ENCODE assay signal across 28 cellular contexts in genomic region chr10:33026422-33026821, GRCh38.
DNase-seq lines count a peak whose midpoint lies in the region; ATAC-seq, FAIRE-seq and TF ChIP-seq lines count a peak whose summit lies in the region.
"Had no signal": no experiment of that assay in that cellular context is flagged by ENCODE, and none has a peak within 500 bp of the region (broad histone marks: within the 10 kb centered on the region; RNA-seq: fewer than 3 reads in every experiment).

No MANE protein-coding gene starts in this region.

- H3K79me2 ChIP-seq in GM23338 (replicated peaks; ENCODE audit: insufficient read depth) (no peaks in the 10 kb centered on the region), endothelial cell of umbilical vein (ENCODE audit: control insufficient read depth, insufficient read depth, low read length) (no peaks in the 10 kb centered on the region)

- H3K4me2 ChIP-seq in GM23338, result peak overlapping the region; percentile 13; the same call in 1 of the 2 replicates
- H3K4me2 ChIP-seq in endothelial cell of umbilical vein (ENCODE audit: insufficient read depth, low read length), result no peak overlapping the region
- H3K4me2 ChIP-seq: PC-9 had no signal

- H4K20me1 ChIP-seq in GM23338 (replicated peaks; ENCODE audit: insufficient read depth) (no peaks in the 10 kb centered on the region), endothelial cell of umbilical vein (replicated peaks; ENCODE audit: control insufficient read depth, extremely low read depth, insufficient read depth, low read length) (no peaks in the 10 kb centered on the region)

- H3K27me3 Mint-ChIP-seq in GM23338 (ENCODE audit: insufficient read depth, low read depth, poor library complexity), result peaks cover 2% of the 10 kb centered on the region
- no peaks in the 10 kb centered on the region for H3K27me3 Mint-ChIP-seq in stimulated activated memory B cell treated with anti-CD40 and anti-IgM and Interleukin-4, amounts not matched to agents 10 μg/mL and 1 μg/mL and 100 μg/mL, for 72 hours

- no peaks in the 10 kb centered on the region; the same call in 1 of the 3 replicates for H3K9me3 Mint-ChIP-seq in GM23338
- H3K9me3 Mint-ChIP-seq in stimulated activated memory B cell treated with anti-CD40 and anti-IgM and Interleukin-4, amounts not matched to agents 10 μg/mL and 1 μg/mL and 100 μg/mL, for 72 hours, result peaks cover 3% of the 10 kb centered on the region
- H3K9me3 Mint-ChIP-seq: immature natural killer cell; mesothelial cell of epicardium; naive thymus-derived CD8-positive, alpha-beta T cell had no signal

- H3K9me3 ChIP-seq in RWPE2 (ENCODE audit: severe bottlenecking) (peaks cover 2% of the 10 kb centered on the region), endothelial cell of umbilical vein (replicated peaks; ENCODE audit: control insufficient read depth, insufficient read depth, low read length) (no peaks in the 10 kb centered on the region)
- H3K9me3 ChIP-seq: left lung, upper lobe of right lung had no signal

- peak; percentile 43 for FAIRE-seq in endothelial cell of umbilical vein (lab: Jason Lieb, UNC)
- FAIRE-seq: endometrium, GM12892 had no signal

- no peak for TF ChIP-seq POLR2A in endothelial cell of umbilical vein (IDR thresholded peaks at IDR 0.05; ENCODE audit: low read depth, low read length)

- POLR2A ChIA-PET in endothelial cell of umbilical vein (lab: Charles Lee) (no interaction called here), HEK293T (lab: Yijun Ruan, JAX) (no interaction called here)

- H3K4me1 Mint-ChIP-seq in GM23338, result peaks cover 18% of the 10 kb centered on the region
- peaks cover 34% of the 10 kb centered on the region for H3K4me1 Mint-ChIP-seq in stimulated activated memory B cell treated with anti-CD40 and anti-IgM and Interleukin-4, amounts not matched to agents 10 μg/mL and 1 μg/mL and 100 μg/mL, for 72 hours
- H3K4me1 Mint-ChIP-seq: CD14-positive monocyte had no signal

- no peak overlapping the region for H3K4me3 Mint-ChIP-seq in GM23338
- H3K4me3 Mint-ChIP-seq in stimulated activated memory B cell treated with anti-CD40 and anti-IgM and Interleukin-4, amounts not matched to agents 10 μg/mL and 1 μg/mL and 100 μg/mL, for 72 hours, result no peak overlapping the region
- H3K4me3 Mint-ChIP-seq: CD14-positive monocyte, mesothelial cell of epicardium had no signal

- no peak for ATAC-seq in GM23338
- ATAC-seq in RWPE2 (ENCODE audit: low read depth), result no peak
- no peak for ATAC-seq in stimulated activated memory B cell treated with anti-CD40 and anti-IgM and Interleukin-4, amounts not matched to agents 10 μg/mL and 1 μg/mL and 100 μg/mL, for 72 hours
- ATAC-seq in GM18873 (IDR thresholded peaks at IDR 0.05; ENCODE audit: low FRiP score, unreplicated experiment), result no peak
- ATAC-seq: left lung; naive thymus-derived CD8-positive, alpha-beta T cell; upper lobe of right lung had no signal

- H3K9ac ChIP-seq in endothelial cell of umbilical vein (replicated peaks; ENCODE audit: extremely low read depth, insufficient read depth, low read length), result no peak overlapping the region
- H3K9ac ChIP-seq: GM23248 had no signal

- TF ChIP-seq CTCF in GM23338 (conservative IDR thresholded peaks at IDR 0.05; ENCODE audit: low read depth in 2 of 2), result no peak
- TF ChIP-seq CTCF in RWPE2 (IDR thresholded peaks at IDR 0.05; ENCODE audit: poor library complexity, severe bottlenecking), result no peak
- TF ChIP-seq CTCF in endothelial cell of umbilical vein (IDR thresholded peaks at IDR 0.05; ENCODE audit: extremely low read depth in 1 of 2, insufficient read depth in 1 of 2, low read depth in 1 of 2, low read length in 2 of 2), result no peak

- peaks cover 11% of the 10 kb centered on the region for H3K9me2 ChIP-seq in GM23338 (ENCODE audit: insufficient read depth)

- CTCF ChIA-PET in endothelial cell of umbilical vein (lab: Charles Lee) (interaction anchor here (2.1 kb wide), 1 partner anchor 18 kb away, joined by 7 read pairs; no protein-coding TSS in a partner anchor), HEK293T (lab: Yijun Ruan, JAX) (interaction anchor here (0.7 kb wide), 1 partner anchor 17 kb away, joined by 3 read pairs; no protein-coding TSS in a partner anchor)

- peaks cover 18% of the 10 kb centered on the region for H3K4me1 ChIP-seq in GM23338 (ENCODE audit: insufficient read depth)
- peaks cover 28% of the 10 kb centered on the region for H3K4me1 ChIP-seq in RWPE2 (ENCODE audit: insufficient read depth, poor library complexity, severe bottlenecking)
- no peaks in the 10 kb centered on the region for H3K4me1 ChIP-seq in endothelial cell of umbilical vein (ENCODE audit: control insufficient read depth, extremely low read depth, insufficient read depth, low read length)
- H3K4me1 ChIP-seq: left lung, upper lobe of right lung had no signal

- H3K27ac Mint-ChIP-seq in GM23338, result no peak overlapping the region; the same call in 1 of the 2 replicates
- peak overlapping the region; percentile 44 for H3K27ac Mint-ChIP-seq in stimulated activated memory B cell treated with anti-CD40 and anti-IgM and Interleukin-4, amounts not matched to agents 10 μg/mL and 1 μg/mL and 100 μg/mL, for 72 hours
- H3K27ac Mint-ChIP-seq: CD14-positive monocyte, mesothelial cell of epicardium had no signal

- H3K27me3 ChIP-seq in GM23338 (ENCODE audit: insufficient read depth) (no peaks in the 10 kb centered on the region), RWPE2 (ENCODE audit: insufficient read depth, poor library complexity, severe bottlenecking) (no peaks in the 10 kb centered on the region), endothelial cell of umbilical vein (ENCODE audit: control insufficient read depth in 2 of 2, insufficient read depth in 2 of 2, low read length in 2 of 2) (no peaks in the 10 kb centered on the region)
- H3K27me3 ChIP-seq: left lung, upper lobe of right lung had no signal

- intact Hi-C loops in endothelial cell of umbilical vein (cut with micrococcal nuclease), result no loop called here

- no peaks in the 10 kb centered on the region for H3K9me1 ChIP-seq in endothelial cell of umbilical vein (replicated peaks; ENCODE audit: control insufficient read depth, extremely low read depth, insufficient read depth, low read length)

- H3K36me3 ChIP-seq in GM23338 (ENCODE audit: insufficient read depth), result no peaks in the 10 kb centered on the region
- no peaks in the 10 kb centered on the region for H3K36me3 ChIP-seq in RWPE2 (ENCODE audit: low read depth)
- H3K36me3 ChIP-seq in endothelial cell of umbilical vein (ENCODE audit: control insufficient read depth in 2 of 2, extremely low read depth in 1 of 2, insufficient read depth in 2 of 2, low read length in 2 of 2), result no peaks in the 10 kb centered on the region
- H3K36me3 ChIP-seq: left lung, upper lobe of right lung had no signal

- H3K36me3 Mint-ChIP-seq in GM23338 (ENCODE audit: low read depth), result no peaks in the 10 kb centered on the region
- H3K36me3 Mint-ChIP-seq in stimulated activated memory B cell treated with anti-CD40 and anti-IgM and Interleukin-4, amounts not matched to agents 10 μg/mL and 1 μg/mL and 100 μg/mL, for 72 hours, result no peaks in the 10 kb centered on the region
- H3K36me3 Mint-ChIP-seq: CD14-positive monocyte; immature natural killer cell; mesothelial cell of epicardium; naive thymus-derived CD8-positive, alpha-beta T cell had no signal

- no TSS peak for BruUV-seq in endothelial cell of umbilical vein (replicated peaks; lab: Mats Ljungman, UMichigan)

- dilution Hi-C loops in endothelial cell of umbilical vein (cut with MboI; ENCODE audit: extremely low pct_ligation_motif_present, low sequenced_read_pairs), result no loop called here

- H3K27ac ChIP-seq in GM23338 (ENCODE audit: low read depth), result peak overlapping the region; percentile 34
- H3K27ac ChIP-seq in RWPE2 (ENCODE audit: poor library complexity, severe bottlenecking), result peak overlapping the region; percentile 25
- H3K27ac ChIP-seq in endothelial cell of umbilical vein (ENCODE audit: insufficient read depth, low read depth, low read length), result no peak overlapping the region
- H3K27ac ChIP-seq: GM23248, HL-60, left lung, PC-9, upper lobe of right lung had no signal

- no peaks in the 10 kb centered on the region for H3F3A ChIP-seq in GM23338 (replicated peaks; ENCODE audit: low read depth)

- H2AFZ ChIP-seq in GM23338, result no peak overlapping the region
- H2AFZ ChIP-seq in endothelial cell of umbilical vein (ENCODE audit: low read depth, low read length), result no peak overlapping the region
- H2AFZ ChIP-seq: GM23248, PC-9 had no signal

- H3K4me3 ChIP-seq in GM23338 (no peak overlapping the region), RWPE2 (ENCODE audit: severe bottlenecking) (no peak overlapping the region), endothelial cell of umbilical vein (replicated peaks in 1 of 3; ENCODE audit: insufficient read depth in 1 of 3, low read depth in 1 of 3, low read length in 3 of 3) (no peak overlapping the region)
- H3K4me3 ChIP-seq: GM23248, left lung, PC-9, skin epidermis, upper lobe of right lung had no signal

- DNase-seq in GM23338 (ENCODE audit: low spot score), result peak; percentile 32
- no peak for DNase-seq in RWPE2 (ENCODE audit: low spot score)
- DNase-seq in endothelial cell of umbilical vein (ENCODE audit: low read depth, low spot score), result no peak
- DNase-seq in HEK293T (ENCODE audit: extremely low spot score), result no peak
- no peak for DNase-seq in ureter (ENCODE audit: low spot score)
- DNase-seq: activated CD4-positive, alpha-beta T cell treated with anti-CD3 and anti-CD28 coated beads, Interleukin-2, amount 50 U/mL, for 1 hour; activated naive CD4-positive, alpha-beta T cell treated with Interleukin-2 at 50 U/mL for 16 hours; activated T-cell treated with anti-CD3 and anti-CD28 coated beads, Interleukin-2, amount 50 U/mL, for 48 hours; GM23248; hippocampal formation; immature natural killer cell; Kasumi-1; left lung; naive thymus-derived CD8-positive, alpha-beta T cell; NCI-H2171; NCI-H524; PC-9; SIG-M5; SW 1271; upper lobe of right lung had no signal

TF ChIP-seq in endothelial cell of umbilical vein, 7 proteins besides CTCF, POLR2A, EP300 and RAD21 (continues in another document):
- TF ChIP-seq FOS (IDR thresholded peaks at IDR 0.05; ENCODE audit: borderline replicate concordance, insufficient read depth, low read length) (no peak), JUN (IDR thresholded peaks at IDR 0.05; ENCODE audit: borderline replicate concordance, insufficient read depth, insufficient read length, low read depth) (no peak), POLR2AphosphoS5 (IDR thresholded peaks at IDR 0.05; ENCODE audit: insufficient read depth, low read depth, low read length) (no peak), EZH2 (IDR thresholded peaks at IDR 0.05; ENCODE audit: borderline replicate concordance, low read depth, low read length, severe bottlenecking) (no peak)

TF ChIP-seq in HEK293T, 16 proteins besides CTCF, POLR2A, EP300 and RAD21:
- TF ChIP-seq ZNF384 (IDR thresholded peaks at IDR 0.05) (no peak), CTBP1 (IDR thresholded peaks at IDR 0.05; ENCODE audit: borderline replicate concordance) (no peak), ARNT (IDR thresholded peaks at IDR 0.05) (no peak), NFRKB (IDR thresholded peaks at IDR 0.05) (no peak), FOXM1 (IDR thresholded peaks at IDR 0.05; ENCODE audit: borderline replicate concordance) (no peak), SP1 (IDR thresholded peaks at IDR 0.05) (no peak), ELF4 (IDR thresholded peaks at IDR 0.05) (no peak), FOXK2 (IDR thresholded peaks at IDR 0.05) (no peak)
